Comparison of ENCODE assay signal across 1 cellular context in genomic region chr4:122577808-122578781, GRCh38.
TF ChIP-seq lines count a peak whose summit lies in the region.

No MANE protein-coding gene starts in this region.

TF ChIP-seq in GM12878, 131 proteins besides CTCF, POLR2A, EP300 and RAD21 (continued from another document):
- TF ChIP-seq ZBTB40 (IDR thresholded peaks at IDR 0.05; ENCODE audit: borderline replicate concordance) (no peak), RUNX3 (IDR thresholded peaks at IDR 0.05; ENCODE audit: low read length) (peak; percentile 80)
